Comparison of ENCODE assay signal across 1 cellular context in the genomic region with DNA sequence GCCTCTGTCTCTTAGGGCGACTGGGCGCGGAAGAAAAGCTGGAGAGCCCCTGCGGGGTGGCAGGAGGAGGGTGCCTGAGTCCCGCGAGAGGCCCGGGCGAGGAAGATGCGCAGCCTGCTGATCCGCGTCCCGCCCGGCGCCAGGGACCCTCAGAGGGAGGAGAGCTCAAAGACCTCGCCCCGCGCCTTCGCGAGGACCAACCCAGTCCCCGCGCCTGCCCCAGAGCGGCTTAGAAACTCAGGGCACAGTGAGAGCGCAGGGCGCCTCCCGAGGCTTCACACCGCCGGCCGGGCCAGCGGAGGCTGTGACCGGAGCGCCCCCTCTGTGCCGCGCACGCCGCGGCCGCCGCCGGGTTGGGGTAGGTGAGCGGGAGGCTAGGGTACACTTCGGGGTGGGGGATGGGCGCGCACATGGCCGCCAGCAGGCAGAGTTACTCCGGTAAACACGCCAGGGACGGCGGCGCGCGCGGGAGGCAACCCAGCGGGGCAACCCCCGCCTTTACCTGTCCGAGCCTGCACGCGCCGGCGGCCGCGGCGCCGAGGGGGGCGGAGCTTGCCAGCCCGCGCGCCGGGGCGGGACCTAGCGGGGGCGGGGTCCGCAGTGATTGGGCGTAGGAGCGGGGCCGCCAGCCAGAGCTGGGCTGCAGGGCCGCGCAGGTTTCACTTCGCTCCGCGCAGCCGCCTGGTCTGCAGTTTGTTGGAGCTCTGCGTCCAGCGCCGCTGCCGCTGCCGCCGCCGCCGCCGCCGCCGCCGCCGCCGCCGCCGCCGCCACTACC.
TF ChIP-seq lines count a peak whose summit lies in the region.

A gene with protein sequence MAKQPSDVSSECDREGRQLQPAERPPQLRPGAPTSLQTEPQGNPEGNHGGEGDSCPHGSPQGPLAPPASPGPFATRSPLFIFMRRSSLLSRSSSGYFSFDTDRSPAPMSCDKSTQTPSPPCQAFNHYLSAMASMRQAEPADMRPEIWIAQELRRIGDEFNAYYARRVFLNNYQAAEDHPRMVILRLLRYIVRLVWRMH (plus strand): TSS at position 662 of the 775 bp plus-strand sequence. CDS start 2,832 bp downstream, outside the sequence.

TF ChIP-seq in HepG2, 621 proteins besides CTCF, POLR2A, EP300 and RAD21 (continued from another document and continues in another):
- TF ChIP-seq, protein P1, sequence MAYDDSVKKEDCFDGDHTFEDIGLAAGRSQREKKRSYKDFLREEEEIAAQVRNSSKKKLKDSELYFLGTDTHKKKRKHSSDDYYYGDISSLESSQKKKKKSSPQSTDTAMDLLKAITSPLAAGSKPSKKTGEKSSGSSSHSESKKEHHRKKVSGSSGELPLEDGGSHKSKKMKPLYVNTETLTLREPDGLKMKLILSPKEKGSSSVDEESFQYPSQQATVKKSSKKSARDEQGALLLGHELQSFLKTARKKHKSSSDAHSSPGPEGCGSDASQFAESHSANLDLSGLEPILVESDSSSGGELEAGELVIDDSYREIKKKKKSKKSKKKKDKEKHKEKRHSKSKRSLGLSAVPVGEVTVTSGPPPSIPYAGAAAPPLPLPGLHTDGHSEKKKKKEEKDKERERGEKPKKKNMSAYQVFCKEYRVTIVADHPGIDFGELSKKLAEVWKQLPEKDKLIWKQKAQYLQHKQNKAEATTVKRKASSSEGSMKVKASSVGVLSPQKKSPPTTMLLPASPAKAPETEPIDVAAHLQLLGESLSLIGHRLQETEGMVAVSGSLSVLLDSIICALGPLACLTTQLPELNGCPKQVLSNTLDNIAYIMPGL (CRISPR knock-in tag; IDR thresholded peaks at IDR 0.05; ENCODE audit: borderline replicate concordance in 1 of 2, low read depth in 1 of 2): peak; percentile 93 to 95
- no peak for TF ChIP-seq ZNF253 (CRISPR knock-in tag; IDR thresholded peaks at IDR 0.05; ENCODE audit: borderline replicate concordance)
- peak; percentile 93 for TF ChIP-seq ZNF724P (CRISPR knock-in tag; IDR thresholded peaks at IDR 0.05; ENCODE audit: borderline replicate concordance)
- TF ChIP-seq ERF (CRISPR knock-in tag; IDR thresholded peaks at IDR 0.05): peak; percentile 88
- TF ChIP-seq, protein P2, sequence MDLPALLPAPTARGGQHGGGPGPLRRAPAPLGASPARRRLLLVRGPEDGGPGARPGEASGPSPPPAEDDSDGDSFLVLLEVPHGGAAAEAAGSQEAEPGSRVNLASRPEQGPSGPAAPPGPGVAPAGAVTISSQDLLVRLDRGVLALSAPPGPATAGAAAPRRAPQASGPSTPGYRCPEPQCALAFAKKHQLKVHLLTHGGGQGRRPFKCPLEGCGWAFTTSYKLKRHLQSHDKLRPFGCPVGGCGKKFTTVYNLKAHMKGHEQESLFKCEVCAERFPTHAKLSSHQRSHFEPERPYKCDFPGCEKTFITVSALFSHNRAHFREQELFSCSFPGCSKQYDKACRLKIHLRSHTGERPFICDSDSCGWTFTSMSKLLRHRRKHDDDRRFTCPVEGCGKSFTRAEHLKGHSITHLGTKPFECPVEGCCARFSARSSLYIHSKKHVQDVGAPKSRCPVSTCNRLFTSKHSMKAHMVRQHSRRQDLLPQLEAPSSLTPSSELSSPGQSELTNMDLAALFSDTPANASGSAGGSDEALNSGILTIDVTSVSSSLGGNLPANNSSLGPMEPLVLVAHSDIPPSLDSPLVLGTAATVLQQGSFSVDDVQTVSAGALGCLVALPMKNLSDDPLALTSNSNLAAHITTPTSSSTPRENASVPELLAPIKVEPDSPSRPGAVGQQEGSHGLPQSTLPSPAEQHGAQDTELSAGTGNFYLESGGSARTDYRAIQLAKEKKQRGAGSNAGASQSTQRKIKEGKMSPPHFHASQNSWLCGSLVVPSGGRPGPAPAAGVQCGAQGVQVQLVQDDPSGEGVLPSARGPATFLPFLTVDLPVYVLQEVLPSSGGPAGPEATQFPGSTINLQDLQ (CRISPR knock-in tag; IDR thresholded peaks at IDR 0.05): peak; percentile 95
- TF ChIP-seq, protein P3, sequence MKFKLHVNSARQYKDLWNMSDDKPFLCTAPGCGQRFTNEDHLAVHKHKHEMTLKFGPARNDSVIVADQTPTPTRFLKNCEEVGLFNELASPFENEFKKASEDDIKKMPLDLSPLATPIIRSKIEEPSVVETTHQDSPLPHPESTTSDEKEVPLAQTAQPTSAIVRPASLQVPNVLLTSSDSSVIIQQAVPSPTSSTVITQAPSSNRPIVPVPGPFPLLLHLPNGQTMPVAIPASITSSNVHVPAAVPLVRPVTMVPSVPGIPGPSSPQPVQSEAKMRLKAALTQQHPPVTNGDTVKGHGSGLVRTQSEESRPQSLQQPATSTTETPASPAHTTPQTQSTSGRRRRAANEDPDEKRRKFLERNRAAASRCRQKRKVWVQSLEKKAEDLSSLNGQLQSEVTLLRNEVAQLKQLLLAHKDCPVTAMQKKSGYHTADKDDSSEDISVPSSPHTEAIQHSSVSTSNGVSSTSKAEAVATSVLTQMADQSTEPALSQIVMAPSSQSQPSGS (CRISPR knock-in tag; IDR thresholded peaks at IDR 0.05): peak; percentile 90
- TF ChIP-seq NFE2 (CRISPR knock-in tag; IDR thresholded peaks at IDR 0.05): no peak
- TF ChIP-seq ZNF549 (CRISPR knock-in tag; IDR thresholded peaks at IDR 0.05): no peak
- TF ChIP-seq ZNF260 (CRISPR knock-in tag; IDR thresholded peaks at IDR 0.05; ENCODE audit: borderline replicate concordance, low read depth): no peak
- no peak for TF ChIP-seq BRCA1 (CRISPR knock-in tag; IDR thresholded peaks at IDR 0.05)
- no peak; the same call in 1 of the 2 replicates for TF ChIP-seq TOE1 (CRISPR knock-in tag; IDR thresholded peaks at IDR 0.05)
- peak; percentile 75; the same call in 1 of the 2 replicates for TF ChIP-seq HNRNPUL1 (IDR thresholded peaks at IDR 0.05; ENCODE audit: low read depth, low read length)
- no peak for TF ChIP-seq ZNF577 (CRISPR knock-in tag; IDR thresholded peaks at IDR 0.05; ENCODE audit: borderline replicate concordance, low read depth)
- no peak; the same call in 1 of the 2 replicates for TF ChIP-seq PPARG (CRISPR knock-in tag; conservative IDR thresholded peaks at IDR 0.05)
- peak; percentile 73; the same call in 1 of the 2 replicates for TF ChIP-seq MTA1 (CRISPR knock-in tag; IDR thresholded peaks at IDR 0.05; ENCODE audit: borderline replicate concordance)
- TF ChIP-seq, protein P4, sequence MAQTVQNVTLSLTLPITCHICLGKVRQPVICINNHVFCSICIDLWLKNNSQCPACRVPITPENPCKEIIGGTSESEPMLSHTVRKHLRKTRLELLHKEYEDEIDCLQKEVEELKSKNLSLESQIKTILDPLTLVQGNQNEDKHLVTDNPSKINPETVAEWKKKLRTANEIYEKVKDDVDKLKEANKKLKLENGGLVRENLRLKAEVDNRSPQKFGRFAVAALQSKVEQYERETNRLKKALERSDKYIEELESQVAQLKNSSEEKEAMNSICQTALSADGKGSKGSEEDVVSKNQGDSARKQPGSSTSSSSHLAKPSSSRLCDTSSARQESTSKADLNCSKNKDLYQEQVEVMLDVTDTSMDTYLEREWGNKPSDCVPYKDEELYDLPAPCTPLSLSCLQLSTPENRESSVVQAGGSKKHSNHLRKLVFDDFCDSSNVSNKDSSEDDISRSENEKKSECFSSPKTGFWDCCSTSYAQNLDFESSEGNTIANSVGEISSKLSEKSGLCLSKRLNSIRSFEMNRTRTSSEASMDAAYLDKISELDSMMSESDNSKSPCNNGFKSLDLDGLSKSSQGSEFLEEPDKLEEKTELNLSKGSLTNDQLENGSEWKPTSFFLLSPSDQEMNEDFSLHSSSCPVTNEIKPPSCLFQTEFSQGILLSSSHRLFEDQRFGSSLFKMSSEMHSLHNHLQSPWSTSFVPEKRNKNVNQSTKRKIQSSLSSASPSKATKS (CRISPR knock-in tag; IDR thresholded peaks at IDR 0.05): no peak; the same call in 1 of the 2 replicates
- TF ChIP-seq RARA (CRISPR knock-in tag; IDR thresholded peaks at IDR 0.05): peak; percentile 78
- peak; percentile 99 for TF ChIP-seq ZNF547 (CRISPR knock-in tag; IDR thresholded peaks at IDR 0.05)
- TF ChIP-seq CHD4 (IDR thresholded peaks at IDR 0.05; ENCODE audit: borderline replicate concordance, low read length): no peak
- peak; percentile 99 for TF ChIP-seq ZSCAN21 (CRISPR knock-in tag; IDR thresholded peaks at IDR 0.05; ENCODE audit: borderline replicate concordance)
- no peak for TF ChIP-seq ZNF781 (CRISPR knock-in tag; IDR thresholded peaks at IDR 0.05; ENCODE audit: borderline replicate concordance, not compliant biosample characterization)
- TF ChIP-seq ZNF143 (CRISPR knock-in tag; IDR thresholded peaks at IDR 0.05): peak; percentile 62; the same call in 1 of the 2 replicates
- no peak for TF ChIP-seq CCAR2 (optimal IDR thresholded peaks at IDR 0.05; ENCODE audit: low read depth, low read length)
- TF ChIP-seq NFATC3 (CRISPR knock-in tag; IDR thresholded peaks at IDR 0.05): 0 out of 2 replicates have a peak, but pooled peaks have one; percentile 67
- peak; percentile 88 for TF ChIP-seq FOXA3 (CRISPR knock-in tag; IDR thresholded peaks at IDR 0.05)
- peak; percentile 97 for TF ChIP-seq KDM5B (CRISPR knock-in tag; IDR thresholded peaks at IDR 0.05; ENCODE audit: borderline replicate concordance)
- no peak for TF ChIP-seq MBD4 (IDR thresholded peaks at IDR 0.05; ENCODE audit: borderline replicate concordance, low read length)
- no peak for TF ChIP-seq SOX6 (IDR thresholded peaks at IDR 0.05)
- TF ChIP-seq SOX6 (CRISPR knock-in tag; IDR thresholded peaks at IDR 0.05): peak; percentile 83
- peak; percentile 95 for TF ChIP-seq ZNF563 (CRISPR knock-in tag; IDR thresholded peaks at IDR 0.05)
- TF ChIP-seq SALL1 (CRISPR knock-in tag; IDR thresholded peaks at IDR 0.05): peak; percentile 95
- TF ChIP-seq, protein P5, sequence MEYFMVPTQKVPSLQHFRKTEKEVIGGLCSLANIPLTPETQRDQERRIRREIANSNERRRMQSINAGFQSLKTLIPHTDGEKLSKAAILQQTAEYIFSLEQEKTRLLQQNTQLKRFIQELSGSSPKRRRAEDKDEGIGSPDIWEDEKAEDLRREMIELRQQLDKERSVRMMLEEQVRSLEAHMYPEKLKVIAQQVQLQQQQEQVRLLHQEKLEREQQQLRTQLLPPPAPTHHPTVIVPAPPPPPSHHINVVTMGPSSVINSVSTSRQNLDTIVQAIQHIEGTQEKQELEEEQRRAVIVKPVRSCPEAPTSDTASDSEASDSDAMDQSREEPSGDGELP (IDR thresholded peaks at IDR 0.05; ENCODE audit: borderline replicate concordance, low read depth): peak; percentile 68; the same call in 1 of the 2 replicates
- TF ChIP-seq, protein P6, sequence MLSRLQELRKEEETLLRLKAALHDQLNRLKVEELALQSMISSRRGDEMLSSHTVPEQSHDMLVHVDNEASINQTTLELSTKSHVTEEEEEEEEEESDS (CRISPR knock-in tag; IDR thresholded peaks at IDR 0.05; ENCODE audit: borderline replicate concordance): peak; percentile 96
- no peak for TF ChIP-seq PCBP2 (optimal IDR thresholded peaks at IDR 0.05; ENCODE audit: low read depth, low read length, poor library complexity, severe bottlenecking)
- TF ChIP-seq ZNF672 (CRISPR knock-in tag; IDR thresholded peaks at IDR 0.05): 0 out of 2 replicates have a peak, but pooled peaks have one; percentile 9
- peak; percentile 94 for TF ChIP-seq SKI (IDR thresholded peaks at IDR 0.05; ENCODE audit: partially characterized antibody)
- TF ChIP-seq CBX5 (CRISPR knock-in tag; IDR thresholded peaks at IDR 0.05; ENCODE audit: borderline replicate concordance): peak; percentile 32; the same call in 1 of the 2 replicates
- TF ChIP-seq, protein P7, sequence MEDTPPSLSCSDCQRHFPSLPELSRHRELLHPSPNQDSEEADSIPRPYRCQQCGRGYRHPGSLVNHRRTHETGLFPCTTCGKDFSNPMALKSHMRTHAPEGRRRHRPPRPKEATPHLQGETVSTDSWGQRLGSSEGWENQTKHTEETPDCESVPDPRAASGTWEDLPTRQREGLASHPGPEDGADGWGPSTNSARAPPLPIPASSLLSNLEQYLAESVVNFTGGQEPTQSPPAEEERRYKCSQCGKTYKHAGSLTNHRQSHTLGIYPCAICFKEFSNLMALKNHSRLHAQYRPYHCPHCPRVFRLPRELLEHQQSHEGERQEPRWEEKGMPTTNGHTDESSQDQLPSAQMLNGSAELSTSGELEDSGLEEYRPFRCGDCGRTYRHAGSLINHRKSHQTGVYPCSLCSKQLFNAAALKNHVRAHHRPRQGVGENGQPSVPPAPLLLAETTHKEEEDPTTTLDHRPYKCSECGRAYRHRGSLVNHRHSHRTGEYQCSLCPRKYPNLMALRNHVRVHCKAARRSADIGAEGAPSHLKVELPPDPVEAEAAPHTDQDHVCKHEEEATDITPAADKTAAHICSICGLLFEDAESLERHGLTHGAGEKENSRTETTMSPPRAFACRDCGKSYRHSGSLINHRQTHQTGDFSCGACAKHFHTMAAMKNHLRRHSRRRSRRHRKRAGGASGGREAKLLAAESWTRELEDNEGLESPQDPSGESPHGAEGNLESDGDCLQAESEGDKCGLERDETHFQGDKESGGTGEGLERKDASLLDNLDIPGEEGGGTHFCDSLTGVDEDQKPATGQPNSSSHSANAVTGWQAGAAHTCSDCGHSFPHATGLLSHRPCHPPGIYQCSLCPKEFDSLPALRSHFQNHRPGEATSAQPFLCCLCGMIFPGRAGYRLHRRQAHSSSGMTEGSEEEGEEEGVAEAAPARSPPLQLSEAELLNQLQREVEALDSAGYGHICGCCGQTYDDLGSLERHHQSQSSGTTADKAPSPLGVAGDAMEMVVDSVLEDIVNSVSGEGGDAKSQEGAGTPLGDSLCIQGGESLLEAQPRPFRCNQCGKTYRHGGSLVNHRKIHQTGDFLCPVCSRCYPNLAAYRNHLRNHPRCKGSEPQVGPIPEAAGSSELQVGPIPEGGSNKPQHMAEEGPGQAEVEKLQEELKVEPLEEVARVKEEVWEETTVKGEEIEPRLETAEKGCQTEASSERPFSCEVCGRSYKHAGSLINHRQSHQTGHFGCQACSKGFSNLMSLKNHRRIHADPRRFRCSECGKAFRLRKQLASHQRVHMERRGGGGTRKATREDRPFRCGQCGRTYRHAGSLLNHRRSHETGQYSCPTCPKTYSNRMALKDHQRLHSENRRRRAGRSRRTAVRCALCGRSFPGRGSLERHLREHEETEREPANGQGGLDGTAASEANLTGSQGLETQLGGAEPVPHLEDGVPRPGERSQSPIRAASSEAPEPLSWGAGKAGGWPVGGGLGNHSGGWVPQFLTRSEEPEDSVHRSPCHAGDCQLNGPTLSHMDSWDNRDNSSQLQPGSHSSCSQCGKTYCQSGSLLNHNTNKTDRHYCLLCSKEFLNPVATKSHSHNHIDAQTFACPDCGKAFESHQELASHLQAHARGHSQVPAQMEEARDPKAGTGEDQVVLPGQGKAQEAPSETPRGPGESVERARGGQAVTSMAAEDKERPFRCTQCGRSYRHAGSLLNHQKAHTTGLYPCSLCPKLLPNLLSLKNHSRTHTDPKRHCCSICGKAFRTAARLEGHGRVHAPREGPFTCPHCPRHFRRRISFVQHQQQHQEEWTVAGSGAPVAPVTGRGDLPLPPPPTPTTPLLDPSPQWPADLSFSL (CRISPR knock-in tag; IDR thresholded peaks at IDR 0.05): no peak
- no peak; the same call in 1 of the 2 replicates for TF ChIP-seq ZNF484 (CRISPR knock-in tag; IDR thresholded peaks at IDR 0.05; ENCODE audit: borderline replicate concordance, low read depth)
- TF ChIP-seq NFKB2 (CRISPR knock-in tag; IDR thresholded peaks at IDR 0.05; ENCODE audit: borderline replicate concordance): peak; percentile 82
- peak; percentile 71; the same call in 1 of the 2 replicates for TF ChIP-seq ZNF839 (CRISPR knock-in tag; IDR thresholded peaks at IDR 0.05; ENCODE audit: borderline replicate concordance)
- TF ChIP-seq JUND (CRISPR knock-in tag; IDR thresholded peaks at IDR 0.05): peak; percentile 69
- peak; percentile 62 for TF ChIP-seq ZNF446 (CRISPR knock-in tag; IDR thresholded peaks at IDR 0.05)
- TF ChIP-seq, protein P8, sequence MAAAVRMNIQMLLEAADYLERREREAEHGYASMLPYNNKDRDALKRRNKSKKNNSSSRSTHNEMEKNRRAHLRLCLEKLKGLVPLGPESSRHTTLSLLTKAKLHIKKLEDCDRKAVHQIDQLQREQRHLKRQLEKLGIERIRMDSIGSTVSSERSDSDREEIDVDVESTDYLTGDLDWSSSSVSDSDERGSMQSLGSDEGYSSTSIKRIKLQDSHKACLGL (CRISPR knock-in tag; IDR thresholded peaks at IDR 0.05): peak; percentile 78
- TF ChIP-seq SNAPC2 (CRISPR knock-in tag; IDR thresholded peaks at IDR 0.05): peak; percentile 94
- peak; percentile 91 for TF ChIP-seq ZNF788 (CRISPR knock-in tag; IDR thresholded peaks at IDR 0.05; ENCODE audit: borderline replicate concordance)
